ENCODE assay signal across 21 cellular contexts in genomic region chr2:24844023-24844685, GRCh38. TPM values are rescaled to one million over a fixed set of nuclear protein-coding genes. Genes with fewer than 3 reads are reported as not detected.
DNase-seq lines count a peak whose midpoint lies in the region; ATAC-seq, FAIRE-seq and TF ChIP-seq lines count a peak whose summit lies in the region.
"Had no signal": no experiment of that assay in that cellular context is flagged by ENCODE, and none has a peak within 500 bp of the region (broad histone marks: within the 10 kb centered on the region; RNA-seq: fewer than 3 reads in every experiment).

No MANE protein-coding gene starts in this region.

- peaks cover 10% of the 10 kb centered on the region for H3K36me3 Mint-ChIP-seq in chondrocyte (ENCODE audit: low read depth)

- no peaks in the 10 kb centered on the region for H3K27me3 ChIP-seq in left ventricle myocardium inferior (ENCODE audit: low read depth)
- no peaks in the 10 kb centered on the region for H3K27me3 ChIP-seq in heart left ventricle
- H3K27me3 ChIP-seq in spleen (replicated peaks in 1 of 7): no peaks in the 10 kb centered on the region
- H3K27me3 ChIP-seq: BLaER1 had no signal

- H3K4me3 ChIP-seq in left ventricle myocardium inferior: no peak overlapping the region
- H3K4me3 ChIP-seq in heart left ventricle: no peak overlapping the region
- no peak overlapping the region for H3K4me3 ChIP-seq in kidney (ENCODE audit: low read length in 2 of 2)
- no peak overlapping the region for H3K4me3 ChIP-seq in spleen
- H3K4me3 ChIP-seq: BLaER1, HAP-1 had no signal

- TF ChIP-seq POLR2A in heart left ventricle (IDR thresholded peaks at IDR 0.05): no peak
- no peak for TF ChIP-seq POLR2A in spleen (IDR thresholded peaks at IDR 0.05)

- TF ChIP-seq CTCF in left ventricle myocardium inferior (IDR thresholded peaks at IDR 0.05; ENCODE audit: borderline replicate concordance) (no peak), heart left ventricle (IDR thresholded peaks at IDR 0.05) (no peak), chondrocyte (IDR thresholded peaks at IDR 0.05) (no peak), kidney (IDR thresholded peaks at IDR 0.05; ENCODE audit: borderline replicate concordance, extremely low read depth, insufficient read depth) (no peak), spleen (IDR thresholded peaks at IDR 0.05 in 8 of 11, conservative IDR thresholded peaks at IDR 0.05 in 3 of 11) (no peak)

- H3K4me1 ChIP-seq in left ventricle myocardium inferior (no peaks in the 10 kb centered on the region), heart left ventricle (no peaks in the 10 kb centered on the region), kidney (ENCODE audit: control insufficient read depth in 1 of 2, insufficient read depth in 1 of 2, low read depth in 1 of 2, low read length in 2 of 2) (no peaks in the 10 kb centered on the region), spleen (no peaks in the 10 kb centered on the region)
- H3K4me1 ChIP-seq: BLaER1, Caco-2, HAP-1 had no signal

- H3K27ac ChIP-seq in left ventricle myocardium inferior (replicated peaks) (no peak overlapping the region), heart left ventricle (no peak overlapping the region), kidney (ENCODE audit: low read depth in 2 of 2, low read length in 2 of 2) (no peak overlapping the region), spleen (no peak overlapping the region)
- H3K27ac ChIP-seq: BLaER1, C4-2B had no signal

- H3K9me3 ChIP-seq in left ventricle myocardium inferior (replicated peaks): no peaks in the 10 kb centered on the region
- no peaks in the 10 kb centered on the region for H3K9me3 ChIP-seq in heart left ventricle
- no peaks in the 10 kb centered on the region for H3K9me3 ChIP-seq in kidney (ENCODE audit: control insufficient read depth in 1 of 2, low read length in 2 of 2)
- H3K9me3 ChIP-seq in spleen: peaks cover 0 to 15% (median 7%) of the 10 kb centered on the region in 8 donors

- no peak for ATAC-seq in heart left ventricle
- no peak for ATAC-seq in HG03460 (IDR thresholded peaks at IDR 0.05; ENCODE audit: unreplicated experiment)
- ATAC-seq: CD8-positive, alpha-beta T cell had no signal

- H3K4me3 Mint-ChIP-seq in chondrocyte (ENCODE audit: unreplicated experiment): no peak overlapping the region
- H3K4me3 Mint-ChIP-seq: B cell; CD4-positive, CD25-positive, alpha-beta regulatory T cell; CD8-positive, alpha-beta T cell; HFFc6 had no signal

- 92 to 100% (median 97%) methylated on average over 8 to 9 of the region's 9 CpGs for WGBS in heart left ventricle, 4 donors
- WGBS in spleen, 5 donors: 92 to 99% (median 96%) methylated on average over 8 to 9 of the region's 9 CpGs

- H3K9me3 Mint-ChIP-seq in chondrocyte (ENCODE audit: low read depth): no peaks in the 10 kb centered on the region
- H3K9me3 Mint-ChIP-seq: CD4-positive, CD25-positive, alpha-beta regulatory T cell; CD8-positive, alpha-beta T cell; HFFc6 had no signal

- DNase-seq in left ventricle myocardium inferior (peak; percentile 4), heart left ventricle (no peak), chondrocyte (ENCODE audit: low spot score) (peak; percentile 82), kidney (peak; percentile 54), spleen (peak; percentile 48), NCI-H524 treated with DMSO at 0.1 percent for 48 hours (lab: John Stamatoyannopoulos, UW) (no peak)
- DNase-seq: Caco-2; CD4-positive, CD25-positive, alpha-beta regulatory T cell; CD8-positive, alpha-beta T cell; DMS 273 treated with DMSO at 0.1 percent for 48 hours; DMS79; GOT3; HFFc6 had no signal

- H3K27ac Mint-ChIP-seq in chondrocyte (ENCODE audit: unreplicated experiment): no peak overlapping the region
- H3K27ac Mint-ChIP-seq: B cell; CD8-positive, alpha-beta T cell; HFFc6 had no signal

- no peaks in the 10 kb centered on the region for H3K4me1 Mint-ChIP-seq in chondrocyte (ENCODE audit: low read depth)
- H3K4me1 Mint-ChIP-seq: B cell had no signal

- no peaks in the 10 kb centered on the region for H3K27me3 Mint-ChIP-seq in chondrocyte (ENCODE audit: low read depth)
- H3K27me3 Mint-ChIP-seq: B cell; CD4-positive, CD25-positive, alpha-beta regulatory T cell had no signal

- intact Hi-C loops in left ventricle myocardium inferior (cut with micrococcal nuclease): no loop called here
- intact Hi-C loops in heart left ventricle (cut with DNase I): no loop called here
- intact Hi-C loops in kidney (cut with DNase I): no loop called here
- intact Hi-C loops in spleen (cut with DNase I; ENCODE audit: low total_unique reads): no loop called here

- no peak overlapping the region for H3K9ac ChIP-seq in kidney (ENCODE audit: low read length in 2 of 2)
- H3K9ac ChIP-seq: BLaER1 had no signal

- H3K36me3 ChIP-seq in left ventricle myocardium inferior (peaks cover 8% of the 10 kb centered on the region), heart left ventricle (peaks cover 0 to 16% (median 0%) of the 10 kb centered on the region in 9 donors), kidney (ENCODE audit: control insufficient read depth in 1 of 2, insufficient read depth in 2 of 2, low read length in 2 of 2) (no peaks in the 10 kb centered on the region), spleen (peaks cover 0 to 48% (median 24%) of the 10 kb centered on the region in 6 donors)

- no peak for FAIRE-seq in kidney (lab: Jason Lieb, UNC)
- FAIRE-seq: D721Med, GM12892, H54 had no signal

RNA-seq across cellular contexts. Expression of gene CENPO, which starts 50.9 kb away (rescaled TPM):
- 2.2 TPM for total RNA-seq in left ventricle myocardium inferior
- 1 to 10 TPM; 1.6 to 9.2 (median 2.7) TPM for total RNA-seq in heart left ventricle
- 1 to 10 TPM; 1.5 to 2.4 TPM for polyA plus RNA-seq in heart left ventricle
- 10.6 to 17.8 TPM (median 10.9 TPM) in 3 replicates for total RNA-seq in chondrocyte
- total RNA-seq in kidney: 5.7 TPM
- polyA plus RNA-seq in kidney (ENCODE audit: insufficient read depth, low read depth, low replicate concordance): 1.5 TPM
- 10 to 100 TPM in 1 of 7 donors, 1 to 10 TPM in 6; 6.8 to 10.4 (median 8.7) TPM for total RNA-seq in spleen
- polyA plus RNA-seq in spleen: 1 to 10 TPM; 1.7 to 3.4 (median 2.6) TPM

RNA-seq across cellular contexts. Expression of gene PTRHD1, which starts 51.0 kb away (rescaled TPM):
- total RNA-seq in left ventricle myocardium inferior (24.3 TPM), heart left ventricle (10 to 100 TPM; 12.6 to 37.1 (median 31.1) TPM), chondrocyte (31.0 to 32.5 TPM (median 32.0 TPM) in 3 replicates), kidney (21.7 TPM), spleen (10 to 100 TPM; 11.0 to 26.9 (median 20.5) TPM)
- polyA plus RNA-seq in heart left ventricle (10 to 100 TPM; 17.4 to 19.7 TPM), kidney (ENCODE audit: insufficient read depth, low read depth, low replicate concordance) (56.4 TPM), spleen (10 to 100 TPM; 36.4 to 42.0 (median 36.5) TPM)

Comparison
In these comparisons a context has a peak if more than half of its experiments do, and no peak if none do; other contexts are left out.
1. DNase-seq: peak in left ventricle myocardium inferior (single experiment), chondrocyte (single experiment), kidney (single experiment) and spleen (single experiment); none in heart left ventricle (0 of 5) and NCI-H524 treated with DMSO at 0.1 percent for 48 hours (single experiment).